13 cellular contexts compared by ENCODE assay signal in the genomic region with DNA sequence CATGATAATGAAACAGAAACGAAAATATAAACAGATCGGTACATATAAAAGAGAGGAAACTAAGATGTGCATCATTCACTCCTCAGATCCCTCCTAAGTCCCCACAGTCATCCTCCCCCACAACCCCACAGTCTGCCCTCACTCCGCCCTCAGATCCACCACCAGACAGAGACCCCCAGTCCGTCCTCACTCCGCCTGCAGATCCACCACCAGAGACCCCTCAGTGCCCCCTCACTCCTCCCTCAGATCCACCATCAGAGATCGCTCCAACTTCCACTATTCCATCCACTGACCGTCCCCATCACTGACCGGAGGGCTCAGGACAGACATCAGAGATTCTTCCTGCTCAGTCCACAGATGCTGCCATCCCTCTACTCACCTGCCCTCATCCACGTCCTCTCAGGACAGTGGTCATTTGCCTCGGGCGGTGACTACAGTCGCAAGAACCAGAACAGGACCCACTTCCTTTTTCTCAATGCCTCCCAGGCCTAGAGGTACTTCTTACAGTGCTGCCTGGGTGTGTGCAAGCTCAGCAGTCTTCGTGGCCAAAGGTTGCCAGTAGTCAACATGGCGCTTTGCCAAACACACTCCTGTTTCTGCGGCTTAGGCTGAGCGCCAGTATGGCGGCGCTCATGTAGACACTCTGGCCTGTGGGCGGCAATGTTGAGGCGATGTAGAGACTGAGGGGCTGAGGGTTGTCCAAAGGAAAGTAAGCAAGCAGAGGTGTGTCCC. TPM values are rescaled to one million over a fixed set of nuclear protein-coding genes. Genes with fewer than 3 reads are reported as not detected.
DNase-seq lines count a peak whose midpoint lies in the region; ATAC-seq, FAIRE-seq and TF ChIP-seq lines count a peak whose summit lies in the region.
"Had no signal": no experiment of that assay in that cellular context is flagged by ENCODE, and none has a peak within 500 bp of the region (broad histone marks: within the 10 kb centered on the region; RNA-seq: fewer than 3 reads in every experiment).

No MANE protein-coding gene starts in this region.

- H3K9me3 ChIP-seq in GM12878 (replicated peaks; ENCODE audit: control insufficient read depth, insufficient read depth, low read length) (no peaks in the 10 kb centered on the region), neural progenitor cell (ENCODE audit: low read depth) (no peaks in the 10 kb centered on the region)
- H3K9me3 ChIP-seq: prostate gland had no signal

- peak; percentile 42; the same call in 1 of the 3 replicates for ATAC-seq in GM12878
- ATAC-seq in HG02642 (IDR thresholded peaks at IDR 0.05; ENCODE audit: poor library complexity, unreplicated experiment): no peak
- no peak for ATAC-seq in activated T-helper 17 cell treated with anti-CD3 and anti-CD28 coated beads, Interleukin-2, amount 50 U/mL, for 72 hours (replicated peaks)
- ATAC-seq: left cardiac atrium had no signal

- H2AFZ ChIP-seq in GM12878 (ENCODE audit: control insufficient read depth, low read depth, low read length) (no peak overlapping the region), neural progenitor cell (replicated peaks) (peak overlapping the region; percentile 20)

- no peaks in the 10 kb centered on the region for H3K36me3 Mint-ChIP-seq in neural progenitor cell
- no peaks in the 10 kb centered on the region for H3K36me3 Mint-ChIP-seq in activated T-helper 17 cell treated with anti-CD3 and anti-CD28 coated beads, Interleukin-2, amount 50 U/mL, for 72 hours (ENCODE audit: low read depth)

- H3K4me1 ChIP-seq in GM12878 (ENCODE audit: control insufficient read depth, insufficient read depth, low read length) (no peaks in the 10 kb centered on the region), neural progenitor cell (no peaks in the 10 kb centered on the region)
- H3K4me1 ChIP-seq: prostate gland had no signal

- TF ChIP-seq CTCF in GM12878 (IDR thresholded peaks at IDR 0.05 in 2 of 3, conservative IDR thresholded peaks at IDR 0.05 in 1 of 3; ENCODE audit: control insufficient read depth in 2 of 3, extremely low read depth in 1 of 3, insufficient read depth in 1 of 3, low read depth in 3 of 3, low read length in 3 of 3) (no peak), neural progenitor cell (IDR thresholded peaks at IDR 0.05) (no peak)

- no peak overlapping the region for H3K27ac ChIP-seq in GM12878 (ENCODE audit: control insufficient read depth, insufficient read depth)
- H3K27ac ChIP-seq in neural progenitor cell: no peak overlapping the region
- H3K27ac ChIP-seq: prostate gland, WERI-Rb-1 had no signal

- no peak overlapping the region for H3K27ac Mint-ChIP-seq in neural progenitor cell
- no peak overlapping the region for H3K27ac Mint-ChIP-seq in activated T-helper 17 cell treated with anti-CD3 and anti-CD28 coated beads, Interleukin-2, amount 50 U/mL, for 72 hours
- H3K27ac Mint-ChIP-seq: activated T-cell treated with anti-CD3 and anti-CD28 coated beads, Interleukin-2, amount 50 U/mL, for 72 hours had no signal

- H3K9me3 Mint-ChIP-seq in neural progenitor cell: peaks cover 4% of the 10 kb centered on the region
- no peaks in the 10 kb centered on the region for H3K9me3 Mint-ChIP-seq in activated T-helper 17 cell treated with anti-CD3 and anti-CD28 coated beads, Interleukin-2, amount 50 U/mL, for 72 hours

- SMC1A ChIA-PET in GM12878 (lab: Charles Lee; ENCODE audit: uncharacterized antibody, unreplicated experiment): no interaction called here

- H3K79me2 ChIP-seq in GM12878 (ENCODE audit: control insufficient read depth, insufficient read depth, low read length) (no peaks in the 10 kb centered on the region), neural progenitor cell (ENCODE audit: low read depth) (no peaks in the 10 kb centered on the region)

- CTCF ChIA-PET in GM12878 (lab: Yijun Ruan, JAX): no interaction called here

- no peak overlapping the region for H3K4me3 Mint-ChIP-seq in neural progenitor cell
- no peak overlapping the region for H3K4me3 Mint-ChIP-seq in activated T-helper 17 cell treated with anti-CD3 and anti-CD28 coated beads, Interleukin-2, amount 50 U/mL, for 72 hours
- H3K4me3 Mint-ChIP-seq: activated T-cell treated with anti-CD3 and anti-CD28 coated beads, Interleukin-2, amount 50 U/mL, for 72 hours had no signal

- no peaks in the 10 kb centered on the region for H3K27me3 Mint-ChIP-seq in neural progenitor cell (ENCODE audit: insufficient read depth, low read depth)
- peaks cover 8% of the 10 kb centered on the region for H3K27me3 Mint-ChIP-seq in activated T-helper 17 cell treated with anti-CD3 and anti-CD28 coated beads, Interleukin-2, amount 50 U/mL, for 72 hours

- H3K9ac ChIP-seq in GM12878 (ENCODE audit: control insufficient read depth, insufficient read depth, low read length) (no peak overlapping the region), neural progenitor cell (no peak overlapping the region)

- TF ChIP-seq POLR2A in GM12878 (IDR thresholded peaks at IDR 0.05; ENCODE audit: low read depth, low read length): no peak

- TF ChIP-seq EP300 in GM12878 (IDR thresholded peaks at IDR 0.05; ENCODE audit: borderline replicate concordance in 1 of 2, control insufficient read depth in 1 of 2, low read depth in 2 of 2, low read length in 2 of 2): no peak

- DNase-seq in GM18507 (ENCODE audit: extremely low spot score, insufficient read length, low read depth): no peak
- DNase-seq in NCI-H1105 (lab: John Stamatoyannopoulos, UW): peak; percentile 80
- DNase-seq in GM12878 (ENCODE audit: low read depth, low spot score): no peak
- DNase-seq in neural progenitor cell (ENCODE audit: low spot score): no peak
- DNase-seq in superior temporal gyrus (ENCODE audit: extremely low spot score): no peak
- DNase-seq in kidney glomerular epithelial cell (lab: John Stamatoyannopoulos, UW): no peak
- DNase-seq: activated T-cell treated with anti-CD3 and anti-CD28 coated beads, Interleukin-2, amount 50 U/mL, for 72 hours; GF-D8; left cardiac atrium; WERI-Rb-1 had no signal

- POLR2A ChIA-PET in GM12878 (lab: Charles Lee): no interaction called here

- intact Hi-C loops in GM12878 (cut with micrococcal nuclease; ENCODE audit: unreplicated experiment): no loop called here

- H3K27me3 ChIP-seq in GM12878 (replicated peaks in 1 of 2; ENCODE audit: control insufficient read depth in 2 of 2, insufficient read depth in 2 of 2, low read length in 1 of 2) (no peaks in the 10 kb centered on the region), neural progenitor cell (no peaks in the 10 kb centered on the region)

- RAD21 ChIA-PET in GM12878 (lab: Charles Lee; ENCODE audit: unreplicated experiment): no interaction called here

- H3K4me1 Mint-ChIP-seq in neural progenitor cell: no peaks in the 10 kb centered on the region
- no peaks in the 10 kb centered on the region for H3K4me1 Mint-ChIP-seq in activated T-helper 17 cell treated with anti-CD3 and anti-CD28 coated beads, Interleukin-2, amount 50 U/mL, for 72 hours

- 62% methylated on average over 20 of the region's 20 CpGs for WGBS in GM12878 (ENCODE audit: insufficient coverage, insufficient replicate concordance, low lambda C conversion rate, missing lambda C conversion rate)

- H3K36me3 ChIP-seq in GM12878 (ENCODE audit: control insufficient read depth in 2 of 2, insufficient read depth in 2 of 2, low read length in 1 of 2) (no peaks in the 10 kb centered on the region), neural progenitor cell (no peaks in the 10 kb centered on the region)
- H3K36me3 ChIP-seq: prostate gland, WERI-Rb-1 had no signal

- no peaks in the 10 kb centered on the region for H4K20me1 ChIP-seq in GM12878 (ENCODE audit: control insufficient read depth, insufficient read depth)
- H4K20me1 ChIP-seq in neural progenitor cell (ENCODE audit: low read depth): no peaks in the 10 kb centered on the region

- no TSS peak for BruUV-seq in GM12878 (replicated peaks; lab: Mats Ljungman, UMichigan)

- no peaks in the 10 kb centered on the region for H3F3A ChIP-seq in neural progenitor cell (ENCODE audit: low read depth)

- no peak for TF ChIP-seq RAD21 in GM12878 (IDR thresholded peaks at IDR 0.05; ENCODE audit: insufficient read depth, low read depth, low read length)

- in situ Hi-C loops in GM12878 (cut with MboI): no loop called here

- H3K4me2 ChIP-seq in GM12878 (ENCODE audit: control insufficient read depth, insufficient read depth): no peak overlapping the region
- H3K4me2 ChIP-seq in neural progenitor cell: no peak overlapping the region

- H3K4me3 ChIP-seq in GM12878 (no peak overlapping the region), neural progenitor cell (no peak overlapping the region)
- H3K4me3 ChIP-seq: prostate gland had no signal

- FAIRE-seq in GM18507 (lab: Jason Lieb, UNC) (peak; percentile 21), GM12878 (lab: Jason Lieb, UNC) (no peak)

RNA-seq across cellular contexts. Expression of gene SPATA31C1, which starts 8.3 kb away (rescaled TPM):
- total RNA-seq in GM12878 (2013; cell fraction: nucleolus; rRNA removed): not detected in 2 replicates
- total RNA-seq in GM12878 (2014; rRNA removed) (not detected in 2 replicates), GM12878 (2014; rRNA removed; fragmentation: Illumina TruSeq; extraction: Trizol) (not detected in 2 replicates), GM12878 (2021) (not detected in 2 replicates), neural progenitor cell (ENCODE audit: low replicate concordance) (not detected in 2 replicates)
- not detected for polyA plus RNA-seq in GM12878 (2011; ENCODE audit: low read depth)
- polyA plus RNA-seq in GM12878 (2011; rRNA removed) (not detected in 2 replicates), GM12878 (2014; fragmentation: Illumina TruSeq; extraction: Trizol) (not detected in 2 replicates), GM12878 (2014; fragmentation: Nextera tagmentation; extraction: Ambion mirVana) (not detected), GM12878 (2014; rRNA removed) (not detected in 2 replicates), GM12878 (2016; fragmentation: Nextera tagmentation; extraction: Ambion mirVana) (not detected)
- not detected in 2 replicates for polyA plus RNA-seq in GM12878 (2011; cell fraction: cytosol; rRNA removed)
- polyA plus RNA-seq in GM12878 (2011; cell fraction: nucleus; rRNA removed): not detected in 2 replicates
- not detected in 2 replicates for polyA plus RNA-seq in GM12878 (2012)
- polyA minus RNA-seq in GM12878 (2011; rRNA and poly(A)+ RNA removed): not detected in 2 replicates
- polyA minus RNA-seq in GM12878 (2011; cell fraction: cytosol; rRNA and poly(A)+ RNA removed): not detected in 2 replicates
- polyA minus RNA-seq in GM12878 (2011; cell fraction: nucleus; rRNA and poly(A)+ RNA removed): not detected in 2 replicates
- under 1 TPM in 1 of 2 donors, not detected in 1; 0.08 TPM for total RNA-seq in activated T-helper 17 cell treated with anti-CD3 and anti-CD28 coated beads, Interleukin-2, amount 50 U/mL, for 72 hours
- total RNA-seq: activated T-cell treated with anti-CD3 and anti-CD28 coated beads, Interleukin-2, amount 50 U/mL, for 72 hours; left cardiac atrium had no signal

RNA-seq across cellular contexts. Expression of gene SPATA31E1, which starts 26.8 kb away (rescaled TPM):
- not detected in 2 replicates for total RNA-seq in GM12878 (2013; cell fraction: nucleolus; rRNA removed)
- total RNA-seq in GM12878 (2014; rRNA removed) (not detected in 2 replicates), GM12878 (2014; rRNA removed; fragmentation: Illumina TruSeq; extraction: Trizol) (not detected in 2 replicates), GM12878 (2021) (not detected in 2 replicates), neural progenitor cell (ENCODE audit: low replicate concordance) (not detected in 2 replicates)
- not detected for polyA plus RNA-seq in GM12878 (2011; ENCODE audit: low read depth)
- polyA plus RNA-seq in GM12878 (2011; rRNA removed) (not detected in 2 replicates), GM12878 (2014; fragmentation: Illumina TruSeq; extraction: Trizol) (not detected in 2 replicates), GM12878 (2014; fragmentation: Nextera tagmentation; extraction: Ambion mirVana) (not detected), GM12878 (2014; rRNA removed) (not detected in 2 replicates), GM12878 (2016; fragmentation: Nextera tagmentation; extraction: Ambion mirVana) (not detected)
- polyA plus RNA-seq in GM12878 (2011; cell fraction: cytosol; rRNA removed): not detected in 2 replicates
- polyA plus RNA-seq in GM12878 (2011; cell fraction: nucleus; rRNA removed): not detected in 2 replicates
- polyA plus RNA-seq in GM12878 (2012): not detected in 2 replicates
- not detected in 2 replicates for polyA minus RNA-seq in GM12878 (2011; rRNA and poly(A)+ RNA removed)
- polyA minus RNA-seq in GM12878 (2011; cell fraction: cytosol; rRNA and poly(A)+ RNA removed): not detected in 2 replicates
- polyA minus RNA-seq in GM12878 (2011; cell fraction: nucleus; rRNA and poly(A)+ RNA removed): not detected in 2 replicates
- not detected for total RNA-seq in activated T-helper 17 cell treated with anti-CD3 and anti-CD28 coated beads, Interleukin-2, amount 50 U/mL, for 72 hours
- total RNA-seq: activated T-cell treated with anti-CD3 and anti-CD28 coated beads, Interleukin-2, amount 50 U/mL, for 72 hours; left cardiac atrium had no signal
